In the genomic region with DNA sequence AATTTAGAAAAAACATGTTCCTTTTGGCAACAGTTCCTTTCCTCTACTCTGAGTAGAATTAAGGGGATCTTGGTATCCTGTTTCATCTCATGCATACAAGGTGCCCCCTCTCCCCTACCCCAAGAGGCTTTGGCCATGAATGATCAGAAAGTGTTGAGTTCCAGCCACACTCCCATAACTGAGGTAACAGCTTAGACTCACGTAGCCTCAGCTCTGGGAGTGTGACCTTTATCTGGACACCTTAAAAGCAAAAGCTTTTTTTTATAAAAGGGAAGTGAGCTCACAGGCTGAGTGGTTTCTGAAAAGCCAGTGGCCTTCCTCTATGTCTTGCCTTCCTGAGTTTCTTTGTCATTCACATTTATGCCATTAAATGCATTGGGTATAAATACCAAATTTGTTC, we compare ENCODE assay signal across 9 cellular contexts. TPM values are rescaled to one million over a fixed set of nuclear protein-coding genes. Genes with fewer than 3 reads are reported as not detected.
DNase-seq lines count a peak whose midpoint lies in the region; ATAC-seq and TF ChIP-seq lines count a peak whose summit lies in the region.
"Had no signal": no experiment of that assay in that cellular context is flagged by ENCODE, and none has a peak within 500 bp of the region (broad histone marks: within the 10 kb centered on the region; RNA-seq: fewer than 3 reads in every experiment).

No MANE protein-coding gene starts in this region.

- peak overlapping the region; percentile 24 for H3K27ac ChIP-seq in HL-60 (replicated peaks)
- no peak overlapping the region for H3K27ac ChIP-seq in mesenchymal stem cell (ENCODE audit: low read length, poor library complexity, severe bottlenecking)

- H3K4ac ChIP-seq in mesenchymal stem cell (ENCODE audit: low read depth in 1 of 2, low read length in 2 of 2): no peak overlapping the region

- H3K79me1 ChIP-seq in mesenchymal stem cell (replicated peaks; ENCODE audit: low read length, poor library complexity, severe bottlenecking): no peaks in the 10 kb centered on the region

- ATAC-seq in GM21423 (IDR thresholded peaks at IDR 0.05; ENCODE audit: unreplicated experiment) (peak; percentile 68), omental fat pad (ENCODE audit: low FRiP score) (no peak)
- ATAC-seq in central memory CD8-positive, alpha-beta T cell (replicated peaks; ENCODE audit: extremely low read depth, poor library complexity, severe bottlenecking): peak; percentile 34

- DNase-seq in GM13976 (ENCODE audit: low spot score) (peak; percentile 63), HL-60 (ENCODE audit: low read depth in 1 of 2, low spot score in 1 of 2) (peak in 1 of 2 experiments; percentile 28), omental fat pad (ENCODE audit: low spot score) (no peak), NCI-H146 treated with DMSO at 0.1 percent for 48 hours (lab: John Stamatoyannopoulos, UW; ENCODE audit: unreplicated experiment) (no peak), mesenchymal stem cell (no peak), retina (no peak)
- DNase-seq in central memory CD8-positive, alpha-beta T cell (ENCODE audit: low spot score in 2 of 2): no peak

- H3K4me1 Mint-ChIP-seq in central memory CD8-positive, alpha-beta T cell: peaks cover 17% of the 10 kb centered on the region

- TF ChIP-seq CTCF in GM13976 (IDR thresholded peaks at IDR 0.05; ENCODE audit: borderline replicate concordance, control extremely low read depth, extremely low read depth, insufficient read depth, missing control alignments): no peak
- TF ChIP-seq CTCF in HL-60 (IDR thresholded peaks at IDR 0.05; ENCODE audit: insufficient read depth, low read length): no peak
- no peak for TF ChIP-seq CTCF in omental fat pad (IDR thresholded peaks at IDR 0.05)

- peak overlapping the region; percentile 86 for H3K27ac Mint-ChIP-seq in central memory CD8-positive, alpha-beta T cell (ENCODE audit: low read depth)

- no CpG with 5 or more reads among the region's 1 CpG for WGBS in mesenchymal stem cell

- H3K27me3 ChIP-seq in HL-60 (ENCODE audit: insufficient read depth, poor library complexity, severe bottlenecking) (no peaks in the 10 kb centered on the region), mesenchymal stem cell (ENCODE audit: control insufficient read depth in 1 of 2, insufficient read depth in 1 of 2, low read length in 2 of 2) (no peaks in the 10 kb centered on the region)

- no peaks in the 10 kb centered on the region for H3K9me3 Mint-ChIP-seq in central memory CD8-positive, alpha-beta T cell
- H3K9me3 Mint-ChIP-seq: nephron had no signal

- H2AK5ac ChIP-seq in mesenchymal stem cell (ENCODE audit: low read length, severe bottlenecking): no peak overlapping the region

- no peaks in the 10 kb centered on the region for H3K27me3 Mint-ChIP-seq in central memory CD8-positive, alpha-beta T cell

- no peak overlapping the region for H2BK120ac ChIP-seq in mesenchymal stem cell (ENCODE audit: low read depth, low read length)

- H3K4me3 ChIP-seq in HL-60 (replicated peaks; ENCODE audit: insufficient read depth, low read length): no peak overlapping the region
- H3K4me3 ChIP-seq in mesenchymal stem cell (ENCODE audit: insufficient read depth in 1 of 2, low read depth in 1 of 2, low read length in 2 of 2): no peak overlapping the region

- no peak overlapping the region for H2BK5ac ChIP-seq in mesenchymal stem cell (ENCODE audit: low read depth, low read length, poor library complexity, severe bottlenecking)

- peaks cover 2% of the 10 kb centered on the region for H3K4me1 ChIP-seq in mesenchymal stem cell (ENCODE audit: control insufficient read depth, insufficient read depth, low read depth, low read length)

- no peak overlapping the region for H3K23ac ChIP-seq in mesenchymal stem cell (ENCODE audit: low read length in 2 of 2)

- no peaks in the 10 kb centered on the region for H3K36me3 ChIP-seq in mesenchymal stem cell (ENCODE audit: control insufficient read depth in 1 of 2, insufficient read depth in 2 of 2, low read depth in 1 of 2, low read length in 2 of 2)

- peak overlapping the region; percentile 73 for H3K4me3 Mint-ChIP-seq in central memory CD8-positive, alpha-beta T cell
- H3K4me3 Mint-ChIP-seq: nephron had no signal

- H2BK15ac ChIP-seq in mesenchymal stem cell (ENCODE audit: low read depth, poor library complexity, severe bottlenecking): no peak overlapping the region

- H3K18ac ChIP-seq in mesenchymal stem cell (ENCODE audit: low read depth in 1 of 2, low read length in 2 of 2): no peak overlapping the region

- H4K8ac ChIP-seq in mesenchymal stem cell (ENCODE audit: low read length): no peak overlapping the region

- H3K14ac ChIP-seq in mesenchymal stem cell (ENCODE audit: low read length in 2 of 2): no peak overlapping the region

- H4K91ac ChIP-seq in mesenchymal stem cell (ENCODE audit: low read length): no peak overlapping the region

- no peak overlapping the region for H3K4me2 ChIP-seq in mesenchymal stem cell (ENCODE audit: low read length, poor library complexity, severe bottlenecking)

- no peak overlapping the region for H2BK12ac ChIP-seq in mesenchymal stem cell (ENCODE audit: low read length in 2 of 2)

- H3K36me3 Mint-ChIP-seq in central memory CD8-positive, alpha-beta T cell (ENCODE audit: insufficient read depth): peaks cover 5% of the 10 kb centered on the region

- no peaks in the 10 kb centered on the region for H3K9me3 ChIP-seq in mesenchymal stem cell (ENCODE audit: control insufficient read depth, low read length)

- H3K9ac ChIP-seq in mesenchymal stem cell (ENCODE audit: low read length): no peak overlapping the region

- no peak overlapping the region for H2AFZ ChIP-seq in mesenchymal stem cell (ENCODE audit: low read depth, low read length)

- in situ Hi-C loops in GM13976 (cut with MboI; ENCODE audit: low sequenced_read_pairs, unreplicated experiment): no loop called here

RNA-seq across cellular contexts. Expression of gene HAVCR2, which starts 0.9 kb away (rescaled TPM):
- 10 to 100 TPM; 11.7 to 84.9 (median 17.1) TPM for total RNA-seq in omental fat pad
- 0.11 TPM for polyA plus RNA-seq in mesenchymal stem cell (2013, experiment 1 of 2)
- polyA plus RNA-seq in mesenchymal stem cell (2013, experiment 2 of 2): 0.21 TPM

RNA-seq across cellular contexts. Expression of gene MED7, which starts 32.9 kb away (rescaled TPM):
- 10 to 100 TPM in 1 of 4 donors, 1 to 10 TPM in 3; 7.1 to 14.5 (median 8.6) TPM for total RNA-seq in omental fat pad
- 11.1 TPM for polyA plus RNA-seq in mesenchymal stem cell (2013, experiment 1 of 2)
- polyA plus RNA-seq in mesenchymal stem cell (2013, experiment 2 of 2): 11.6 TPM

RNA-seq across cellular contexts. Expression of gene HAVCR1, which starts 50.8 kb away (rescaled TPM):
- total RNA-seq in omental fat pad: 1 to 10 TPM in 2 of 4 donors, under 1 TPM in 1, not detected in 1; 0.19 to 2.2 (median 1.1) TPM
- polyA plus RNA-seq in mesenchymal stem cell (2013, experiment 1 of 2): 0.14 TPM
- not detected for polyA plus RNA-seq in mesenchymal stem cell (2013, experiment 2 of 2)

RNA-seq across cellular contexts. Expression of gene GARIN3, which starts 56.3 kb away (rescaled TPM):
- total RNA-seq in omental fat pad: not detected
- not detected for polyA plus RNA-seq in mesenchymal stem cell (2013, experiment 1 of 2)
- not detected for polyA plus RNA-seq in mesenchymal stem cell (2013, experiment 2 of 2)
